Comparison of ENCODE assay signal across 29 cellular contexts in the genomic region with DNA sequence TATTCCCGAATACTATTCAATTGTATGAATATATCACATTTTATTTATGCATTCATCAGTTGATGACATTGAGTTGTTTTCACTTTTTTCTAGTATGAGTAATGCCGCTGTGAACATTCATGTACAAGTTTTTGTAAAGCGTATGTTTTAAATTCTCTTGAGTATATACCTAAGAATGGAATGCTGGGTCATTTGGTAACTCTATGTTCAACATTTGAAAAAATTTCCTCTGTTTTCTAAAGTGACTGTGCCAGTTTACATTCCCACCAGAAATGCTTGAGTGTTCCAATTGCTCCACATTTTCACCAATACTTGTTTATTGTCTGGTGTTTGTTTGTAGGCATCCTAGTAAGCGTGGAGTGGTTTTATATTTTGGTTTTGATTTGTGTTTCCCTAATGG.
"Had no signal": no experiment of that assay in that cellular context is flagged by ENCODE, and none has a peak within 500 bp of the region (broad histone marks: within the 10 kb centered on the region; RNA-seq: fewer than 3 reads in every experiment).

No MANE protein-coding gene starts in this region.

- H3K4me1 ChIP-seq: ascending aorta, SJCRH30 had no signal

- H3K27me3 ChIP-seq: ascending aorta, SJCRH30 had no signal

- H3K4me1 Mint-ChIP-seq: activated CD4-positive, alpha-beta T cell treated with anti-CD3 and anti-CD28 coated beads, Interleukin-2, amount 10 ng/mL, durations not matched to agents 24 days and 14 days; activated naive CD8-positive, alpha-beta T cell treated with anti-CD3 and anti-CD28 coated beads for 36 hours; activated T-helper 17 cell treated with anti-CD3 and anti-CD28 coated beads, Interleukin-2, amount 50 U/mL, for 72 hours had no signal

- ATAC-seq: activated CD8-positive, alpha-beta T cell treated with anti-CD3 and anti-CD28 coated beads for 36 hours; activated T-cell treated with anti-CD3 and anti-CD28 coated beads, Interleukin-2, amount 50 U/mL, for 72 hours; activated T-helper 17 cell treated with anti-CD3 and anti-CD28 coated beads, Interleukin-2, amount 50 U/mL, for 72 hours; K562 had no signal

- H3K4me2 ChIP-seq: PC-9, SK-N-SH had no signal

- DNase-seq: activated CD4-positive, alpha-beta T cell treated with anti-CD3 and anti-CD28 coated beads, Interleukin-2, amount 10 ng/mL, durations not matched to agents 24 days and 14 days; activated CD4-positive, alpha-beta T cell treated with anti-CD3 and anti-CD28 coated beads, Interleukin-2, amount 50 U/mL, for 4 hours; activated CD8-positive, alpha-beta T cell treated with anti-CD3 and anti-CD28 coated beads for 36 hours; activated effector memory CD4-positive, alpha-beta T cell treated with anti-CD3 and anti-CD28 coated beads, Interleukin-2, amount 50 U/mL, for 16 hours; activated naive CD4-positive, alpha-beta T cell; activated naive CD4-positive, alpha-beta T cell treated with anti-CD3 and anti-CD28 coated beads, Interleukin-2, amount 50 U/mL, for 16 hours; activated naive CD8-positive, alpha-beta T cell treated with anti-CD3 and anti-CD28 coated beads for 36 hours; activated T-cell treated with anti-CD3 and anti-CD28 coated beads, Interleukin-2, amount 50 U/mL, for 1 hour; activated T-cell treated with anti-CD3 and anti-CD28 coated beads, Interleukin-2, amount 50 U/mL, for 72 hours; amygdala; NCI-H1105; NCI-H1417 treated with DMSO at 0.1 percent for 48 hours; NCI-H1930; NCI-H2081 treated with DMSO at 0.1 percent for 48 hours; NCI-H510A; NCI-H526; NCI-H748 treated with DMSO at 0.1 percent for 48 hours; PC-9; SHP77; SJCRH30; SK-N-SH had no signal

- H3K27ac Mint-ChIP-seq: activated CD4-positive, alpha-beta T cell treated with anti-CD3 and anti-CD28 coated beads, Interleukin-2, amount 10 ng/mL, durations not matched to agents 24 days and 14 days; activated CD8-positive, alpha-beta T cell treated with anti-CD3 and anti-CD28 coated beads for 36 hours; activated naive CD8-positive, alpha-beta T cell treated with anti-CD3 and anti-CD28 coated beads for 36 hours; activated T-cell treated with anti-CD3 and anti-CD28 coated beads, Interleukin-2, amount 50 U/mL, for 72 hours; activated T-helper 17 cell treated with anti-CD3 and anti-CD28 coated beads, Interleukin-2, amount 50 U/mL, for 72 hours; T-helper 1 cell treated with Interleukin-12 subunit alpha and Interleukin-12 subunit beta and Interleukin-4 antibody, amounts not matched to agents 30 μg/mL and 1 μg/mL, for 36 hours; T-helper 2 cell treated with Interferon-gamma antibody and Interleukin-4, amounts not matched to agents 5 μg/mL and 100 μg/mL, for 36 hours had no signal

- H3K9ac ChIP-seq: SK-N-SH had no signal

- H3K4me3 ChIP-seq: ascending aorta, K562, PC-9, SJCRH30 had no signal

- H3K36me3 ChIP-seq: ascending aorta, SJCRH30 had no signal

- H3K27ac ChIP-seq: ascending aorta, RWPE1, SJCRH30 had no signal

- H3K4me3 Mint-ChIP-seq: activated CD4-positive, alpha-beta T cell treated with anti-CD3 and anti-CD28 coated beads, Interleukin-2, amount 10 ng/mL, durations not matched to agents 24 days and 14 days; activated CD8-positive, alpha-beta T cell treated with anti-CD3 and anti-CD28 coated beads for 36 hours; activated naive CD8-positive, alpha-beta T cell treated with anti-CD3 and anti-CD28 coated beads for 36 hours; activated T-cell treated with anti-CD3 and anti-CD28 coated beads, Interleukin-2, amount 50 U/mL, for 72 hours; activated T-helper 17 cell treated with anti-CD3 and anti-CD28 coated beads, Interleukin-2, amount 50 U/mL, for 72 hours; T-helper 1 cell treated with Interleukin-12 subunit alpha and Interleukin-12 subunit beta and Interleukin-4 antibody, amounts not matched to agents 30 μg/mL and 1 μg/mL, for 36 hours; T-helper 2 cell treated with Interferon-gamma antibody and Interleukin-4, amounts not matched to agents 5 μg/mL and 100 μg/mL, for 36 hours had no signal

- FAIRE-seq: K562, RCC 7860, TTC549 had no signal

- H3K9me3 Mint-ChIP-seq: activated CD4-positive, alpha-beta T cell treated with anti-CD3 and anti-CD28 coated beads, Interleukin-2, amount 10 ng/mL, durations not matched to agents 24 days and 14 days; activated naive CD8-positive, alpha-beta T cell treated with anti-CD3 and anti-CD28 coated beads for 36 hours; activated T-helper 17 cell treated with anti-CD3 and anti-CD28 coated beads, Interleukin-2, amount 50 U/mL, for 72 hours; T-helper 1 cell treated with Interleukin-12 subunit alpha and Interleukin-12 subunit beta and Interleukin-4 antibody, amounts not matched to agents 30 μg/mL and 1 μg/mL, for 36 hours; T-helper 2 cell treated with Interferon-gamma antibody and Interleukin-4, amounts not matched to agents 5 μg/mL and 100 μg/mL, for 36 hours had no signal

- H3K9me3 ChIP-seq: ascending aorta, SJCRH30, SK-N-SH had no signal

- H3K27me3 Mint-ChIP-seq: activated CD4-positive, alpha-beta T cell treated with anti-CD3 and anti-CD28 coated beads, Interleukin-2, amount 10 ng/mL, durations not matched to agents 24 days and 14 days; activated CD8-positive, alpha-beta T cell treated with anti-CD3 and anti-CD28 coated beads for 36 hours; activated naive CD8-positive, alpha-beta T cell treated with anti-CD3 and anti-CD28 coated beads for 36 hours; activated T-helper 17 cell treated with anti-CD3 and anti-CD28 coated beads, Interleukin-2, amount 50 U/mL, for 72 hours had no signal

- H2AFZ ChIP-seq: PC-9 had no signal

- H3K36me3 Mint-ChIP-seq: activated naive CD8-positive, alpha-beta T cell treated with anti-CD3 and anti-CD28 coated beads for 36 hours had no signal
